In the genomic region with DNA sequence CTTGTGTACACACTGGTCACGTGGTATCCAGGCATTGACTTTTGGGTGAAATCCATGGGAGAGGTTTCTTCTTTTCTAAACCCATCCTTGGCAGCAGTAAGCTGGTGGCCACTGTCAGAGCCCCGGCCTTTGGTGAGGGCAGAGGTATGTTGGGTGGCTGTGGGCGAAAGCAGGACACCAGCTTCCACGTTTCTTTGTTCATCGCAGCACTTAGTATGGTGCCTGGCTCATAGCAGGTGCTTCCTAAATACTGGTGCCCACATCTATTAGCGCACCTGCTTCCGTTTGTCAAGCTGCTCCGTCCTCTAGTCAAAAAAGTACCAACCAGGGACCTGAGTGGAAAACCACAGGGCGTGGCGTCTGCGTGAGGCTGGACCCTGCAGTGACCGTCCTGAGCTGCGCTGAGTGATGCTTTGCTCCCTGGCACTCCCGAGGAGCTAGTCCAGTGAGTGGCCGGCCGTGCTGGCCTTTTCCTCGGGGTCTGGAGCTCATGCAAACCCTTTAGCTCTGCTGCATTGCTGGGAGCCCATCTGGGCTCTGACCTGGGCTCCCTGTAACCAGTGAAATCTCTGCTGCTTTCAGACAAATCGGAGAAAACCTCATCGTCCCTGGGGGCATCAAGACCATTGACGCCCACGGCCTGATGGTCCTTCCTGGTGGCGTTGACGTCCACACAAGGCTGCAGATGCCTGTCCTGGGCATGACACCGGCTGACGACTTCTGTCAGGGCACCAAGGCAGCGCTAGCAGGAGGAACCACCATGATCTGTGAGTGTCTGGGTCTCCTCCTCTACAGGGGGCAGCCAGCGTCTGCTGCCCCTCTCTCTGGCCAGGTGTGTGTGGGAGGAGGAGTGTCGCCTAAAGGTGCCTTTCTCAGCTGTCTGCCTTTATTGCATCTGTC, we compare ENCODE assay signal across 16 cellular contexts. TPM values are rescaled to one million over a fixed set of nuclear protein-coding genes. Genes with fewer than 3 reads are reported as not detected.
DNase-seq lines count a peak whose midpoint lies in the region; ATAC-seq and TF ChIP-seq lines count a peak whose summit lies in the region.
"Had no signal": no experiment of that assay in that cellular context is flagged by ENCODE, and none has a peak within 500 bp of the region (broad histone marks: within the 10 kb centered on the region; RNA-seq: fewer than 3 reads in every experiment).

No MANE protein-coding gene starts in this region.

- H3K79me2 ChIP-seq in MM.1S (ENCODE audit: low read length) = no peaks in the 10 kb centered on the region

- 0 out of 2 replicates have a peak, but pooled peaks cover 6% of the 10 kb centered on the region for H3K4me1 ChIP-seq in MM.1S (ENCODE audit: low read length)
- H3K4me1 ChIP-seq in heart right ventricle = peaks cover 7 to 38% (median 29%) of the 10 kb centered on the region in 9 donors

- H3K36me3 ChIP-seq in MM.1S (replicated peaks; ENCODE audit: insufficient read depth, low read length) (no peaks in the 10 kb centered on the region), heart right ventricle (peaks cover 0 to 7% (median 0%) of the 10 kb centered on the region in 9 donors)

- peak in 1 of 8 donors; percentile 2 for ATAC-seq in heart right ventricle
- ATAC-seq in GM18861 (IDR thresholded peaks at IDR 0.05; ENCODE audit: unreplicated experiment) = no peak

- H3K4me2 ChIP-seq in MM.1S (ENCODE audit: low read depth, low read length) = 0 out of 2 replicates have a peak overlapping the region, but pooled peaks have one; percentile 18

- H3K27me3 ChIP-seq in MM.1S (replicated peaks; ENCODE audit: insufficient read depth, low read length) (peaks cover 22% of the 10 kb centered on the region), heart right ventricle (peaks cover 0 to 29% (median 25%) of the 10 kb centered on the region in 7 donors)

- H4K20me1 ChIP-seq in MM.1S (ENCODE audit: insufficient read depth, low read length) = no peaks in the 10 kb centered on the region

- no peak overlapping the region for H3K9ac ChIP-seq in MM.1S (ENCODE audit: low read length)

- no peak overlapping the region for H3K4me3 ChIP-seq in MM.1S (ENCODE audit: low read length)
- H3K4me3 ChIP-seq in heart right ventricle = no peak overlapping the region

- DNase-seq in MM.1S (peak; percentile 62), heart right ventricle (no peak), posterior vena cava (ENCODE audit: low spot score) (peak; percentile 61), putamen (ENCODE audit: low spot score) (no peak), NCI-H2029 (lab: John Stamatoyannopoulos, UW) (no peak)
- DNase-seq: ACHN; CD4-positive, alpha-beta memory T cell; DMS79 treated with DMSO at 0.1 percent for 48 hours; GDM1; HFFc6; NCI-H1694; NCI-H446; NCI-H774 had no signal

- peaks cover 10% of the 10 kb centered on the region for H3K27me3 Mint-ChIP-seq in brain

- no peaks in the 10 kb centered on the region for H3K9me2 ChIP-seq in MM.1S (replicated peaks; ENCODE audit: insufficient read depth, low read length)

- WGBS in heart right ventricle, 2 donors = 82 to 84% methylated on average over 28 of the region's 28 CpGs

- no peak overlapping the region for H3K4me3 Mint-ChIP-seq in brain
- H3K4me3 Mint-ChIP-seq: CD4-positive, alpha-beta memory T cell; HFFc6 had no signal

- intact Hi-C loops in heart right ventricle (cut with DNase I) = no loop called here
- intact Hi-C loops in posterior vena cava (cut with DNase I) = no loop called here

- H2AFZ ChIP-seq in MM.1S (ENCODE audit: low read length) = no peak overlapping the region

- H3K4me1 Mint-ChIP-seq in brain = peaks cover 33% of the 10 kb centered on the region

- peaks cover 61% of the 10 kb centered on the region for H3K36me3 Mint-ChIP-seq in brain
- H3K36me3 Mint-ChIP-seq: CD4-positive, alpha-beta memory T cell had no signal

- peak overlapping the region; percentile 12; the same call in 1 of the 2 replicates for H3K27ac ChIP-seq in MM.1S (ENCODE audit: low read length)
- peak overlapping the region in 6 of 10 donors; percentile 58 to 78 (median 68) for H3K27ac ChIP-seq in heart right ventricle
- H3K27ac ChIP-seq: HL-60 had no signal

- H3K9me3 Mint-ChIP-seq in brain = peaks cover 0 to 2% (median 0%) of the 10 kb centered on the region in 5 experiments
- H3K9me3 Mint-ChIP-seq: CD4-positive, alpha-beta memory T cell; HFFc6 had no signal

- peak overlapping the region in 3 of 5 experiments; percentile 52 to 91 (median 89) for H3K27ac Mint-ChIP-seq in brain
- H3K27ac Mint-ChIP-seq: HFFc6 had no signal

- no peaks in the 10 kb centered on the region for H3F3A ChIP-seq in MM.1S (ENCODE audit: insufficient read depth, low read length)

- H3K9me3 ChIP-seq in MM.1S (replicated peaks; ENCODE audit: insufficient read depth, low read length) (no peaks in the 10 kb centered on the region), heart right ventricle (no peaks in the 10 kb centered on the region)

- no peak for TF ChIP-seq CTCF in MM.1S (IDR thresholded peaks at IDR 0.05; ENCODE audit: low read length)
- no peak for TF ChIP-seq CTCF in brain (conservative IDR thresholded peaks at IDR 0.05)
- TF ChIP-seq CTCF in heart right ventricle (IDR thresholded peaks at IDR 0.05) = no peak

RNA-seq across cellular contexts. Expression of a gene that starts 5.6 kb away (rescaled TPM):
- polyA plus RNA-seq in brain (ENCODE audit: insufficient read depth, low read depth, low replicate concordance) (116 TPM), heart right ventricle (10 to 100 TPM in 1 of 2 donors, 1 to 10 TPM in 1; 2.4 to 19.2 TPM)
- total RNA-seq in heart right ventricle (10 to 100 TPM in 9 of 10 donors, 1 to 10 TPM in 1; 9.4 to 78.9 (median 32.6) TPM), posterior vena cava (1 to 10 TPM; 1.4 to 2.1 TPM)

Comparison
In these comparisons a context has a peak if more than half of its experiments do, and no peak if none do; other contexts are left out.
1. DNase-seq: peak in MM.1S (single experiment) and posterior vena cava (single experiment); none in heart right ventricle (0 of 2), putamen (single experiment) and NCI-H2029 (single experiment).